1 cellular context compared by ENCODE assay signal in genomic region chr2:3422161-3422767, GRCh38.
TF ChIP-seq lines count a peak whose summit lies in the region.

No MANE protein-coding gene starts in this region.

TF ChIP-seq in GM23338, 12 proteins besides CTCF, POLR2A, EP300 and RAD21 (continued from another document):
- TF ChIP-seq, protein P1, sequence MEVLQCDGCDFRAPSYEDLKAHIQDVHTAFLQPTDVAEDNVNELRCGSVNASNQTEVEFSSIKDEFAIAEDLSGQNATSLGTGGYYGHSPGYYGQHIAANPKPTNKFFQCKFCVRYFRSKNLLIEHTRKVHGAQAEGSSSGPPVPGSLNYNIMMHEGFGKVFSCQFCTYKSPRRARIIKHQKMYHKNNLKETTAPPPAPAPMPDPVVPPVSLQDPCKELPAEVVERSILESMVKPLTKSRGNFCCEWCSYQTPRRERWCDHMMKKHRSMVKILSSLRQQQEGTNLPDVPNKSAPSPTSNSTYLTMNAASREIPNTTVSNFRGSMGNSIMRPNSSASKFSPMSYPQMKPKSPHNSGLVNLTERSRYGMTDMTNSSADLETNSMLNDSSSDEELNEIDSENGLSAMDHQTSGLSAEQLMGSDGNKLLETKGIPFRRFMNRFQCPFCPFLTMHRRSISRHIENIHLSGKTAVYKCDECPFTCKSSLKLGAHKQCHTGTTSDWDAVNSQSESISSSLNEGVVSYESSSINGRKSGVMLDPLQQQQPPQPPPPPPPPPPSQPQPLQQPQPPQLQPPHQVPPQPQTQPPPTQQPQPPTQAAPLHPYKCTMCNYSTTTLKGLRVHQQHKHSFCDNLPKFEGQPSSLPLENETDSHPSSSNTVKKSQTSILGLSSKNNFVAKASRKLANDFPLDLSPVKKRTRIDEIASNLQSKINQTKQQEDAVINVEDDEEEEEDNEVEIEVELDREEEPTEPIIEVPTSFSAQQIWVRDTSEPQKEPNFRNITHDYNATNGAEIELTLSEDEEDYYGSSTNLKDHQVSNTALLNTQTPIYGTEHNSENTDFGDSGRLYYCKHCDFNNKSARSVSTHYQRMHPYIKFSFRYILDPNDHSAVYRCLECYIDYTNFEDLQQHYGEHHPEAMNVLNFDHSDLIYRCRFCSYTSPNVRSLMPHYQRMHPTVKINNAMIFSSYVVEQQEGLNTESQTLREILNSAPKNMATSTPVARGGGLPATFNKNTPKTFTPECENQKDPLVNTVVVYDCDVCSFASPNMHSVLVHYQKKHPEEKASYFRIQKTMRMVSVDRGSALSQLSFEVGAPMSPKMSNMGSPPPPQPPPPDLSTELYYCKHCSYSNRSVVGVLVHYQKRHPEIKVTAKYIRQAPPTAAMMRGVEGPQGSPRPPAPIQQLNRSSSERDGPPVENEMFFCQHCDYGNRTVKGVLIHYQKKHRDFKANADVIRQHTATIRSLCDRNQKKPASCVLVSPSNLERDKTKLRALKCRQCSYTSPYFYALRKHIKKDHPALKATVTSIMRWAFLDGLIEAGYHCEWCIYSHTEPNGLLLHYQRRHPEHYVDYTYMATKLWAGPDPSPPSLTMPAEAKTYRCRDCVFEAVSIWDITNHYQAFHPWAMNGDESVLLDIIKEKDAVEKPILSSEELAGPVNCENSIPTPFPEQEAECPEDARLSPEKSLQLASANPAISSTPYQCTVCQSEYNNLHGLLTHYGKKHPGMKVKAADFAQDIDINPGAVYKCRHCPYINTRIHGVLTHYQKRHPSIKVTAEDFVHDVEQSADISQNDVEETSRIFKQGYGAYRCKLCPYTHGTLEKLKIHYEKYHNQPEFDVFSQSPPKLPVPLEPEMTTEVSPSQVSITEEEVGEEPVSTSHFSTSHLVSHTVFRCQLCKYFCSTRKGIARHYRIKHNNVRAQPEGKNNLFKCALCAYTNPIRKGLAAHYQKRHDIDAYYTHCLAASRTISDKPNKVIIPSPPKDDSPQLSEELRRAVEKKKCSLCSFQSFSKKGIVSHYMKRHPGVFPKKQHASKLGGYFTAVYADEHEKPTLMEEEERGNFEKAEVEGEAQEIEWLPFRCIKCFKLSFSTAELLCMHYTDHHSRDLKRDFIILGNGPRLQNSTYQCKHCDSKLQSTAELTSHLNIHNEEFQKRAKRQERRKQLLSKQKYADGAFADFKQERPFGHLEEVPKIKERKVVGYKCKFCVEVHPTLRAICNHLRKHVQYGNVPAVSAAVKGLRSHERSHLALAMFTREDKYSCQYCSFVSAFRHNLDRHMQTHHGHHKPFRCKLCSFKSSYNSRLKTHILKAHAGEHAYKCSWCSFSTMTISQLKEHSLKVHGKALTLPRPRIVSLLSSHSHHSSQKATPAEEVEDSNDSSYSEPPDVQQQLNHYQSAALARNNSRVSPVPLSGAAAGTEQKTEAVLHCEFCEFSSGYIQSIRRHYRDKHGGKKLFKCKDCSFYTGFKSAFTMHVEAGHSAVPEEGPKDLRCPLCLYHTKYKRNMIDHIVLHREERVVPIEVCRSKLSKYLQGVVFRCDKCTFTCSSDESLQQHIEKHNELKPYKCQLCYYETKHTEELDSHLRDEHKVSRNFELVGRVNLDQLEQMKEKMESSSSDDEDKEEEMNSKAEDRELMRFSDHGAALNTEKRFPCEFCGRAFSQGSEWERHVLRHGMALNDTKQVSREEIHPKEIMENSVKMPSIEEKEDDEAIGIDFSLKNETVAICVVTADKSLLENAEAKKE (CRISPR knock-in tag; IDR thresholded peaks at IDR 0.05): no peak
